1 cellular context compared by ENCODE assay signal in genomic region chr11:19576054-19576453, GRCh38.
TF ChIP-seq lines count a peak whose summit lies in the region.

No MANE protein-coding gene starts in this region.

TF ChIP-seq in SK-N-SH treated with all-trans-retinoic acid at 6 μM for 48 hours, 23 proteins besides CTCF, POLR2A, EP300 and RAD21 (continued from another document):
- TF ChIP-seq PATZ1 (CRISPR knock-in tag; IDR thresholded peaks at IDR 0.05; ENCODE audit: borderline replicate concordance) (no peak), ISL1 (CRISPR knock-in tag; IDR thresholded peaks at IDR 0.05) (no peak)
